Comparison of ENCODE assay signal across 18 cellular contexts in genomic region chr11:22341582-22341919, GRCh38. TPM values are rescaled to one million over a fixed set of nuclear protein-coding genes. Genes with fewer than 3 reads are reported as not detected.
DNase-seq lines count a peak whose midpoint lies in the region; ATAC-seq and TF ChIP-seq lines count a peak whose summit lies in the region.
"Had no signal": no experiment of that assay in that cellular context is flagged by ENCODE, and none has a peak within 500 bp of the region (broad histone marks: within the 10 kb centered on the region; RNA-seq: fewer than 3 reads in every experiment).

No MANE protein-coding gene starts in this region.

- TF ChIP-seq CTCF in chondrocyte (IDR thresholded peaks at IDR 0.05) = no peak

- CTCF ChIA-PET in activated CD4-positive, alpha-beta memory T cell treated with anti-CD3 and anti-CD28 coated beads for 36 hours (lab: Charles Lee) = no interaction called here

- no peaks in the 10 kb centered on the region for H3K9me3 ChIP-seq in iPS-15b (ENCODE audit: control insufficient read depth, insufficient read depth, low read length)
- H3K9me3 ChIP-seq: SJSA1 had no signal

- no peak overlapping the region for H3K9ac ChIP-seq in iPS-15b (ENCODE audit: low read depth, low read length)

- H3K27ac Mint-ChIP-seq in chondrocyte (ENCODE audit: unreplicated experiment) = no peak overlapping the region
- no peak overlapping the region for H3K27ac Mint-ChIP-seq in activated T-cell treated with anti-CD3 and anti-CD28 coated beads, Interleukin-2, amount 50 U/mL, for 72 hours
- H3K27ac Mint-ChIP-seq in activated CD4-positive, alpha-beta memory T cell treated with anti-CD3 and anti-CD28 coated beads for 36 hours = no peak overlapping the region
- H3K27ac Mint-ChIP-seq: CD14-positive monocyte had no signal

- peak; percentile 48 for DNase-seq in DMS79 (lab: John Stamatoyannopoulos, UW)
- DNase-seq in H7 = no peak
- peak; percentile 90 for DNase-seq in chondrocyte (ENCODE audit: low spot score)
- no peak for DNase-seq in activated T-cell treated with anti-CD3 and anti-CD28 coated beads, Interleukin-2, amount 50 U/mL, for 72 hours
- no peak for DNase-seq in stimulated activated CD4-positive, alpha-beta T cell treated with anti-CD3 and anti-CD28 coated beads, Interleukin-1b, Interleukin-23, amount 100 ng/mL, for 48 hours
- DNase-seq in activated CD4-positive, alpha-beta memory T cell treated with anti-CD3 and anti-CD28 coated beads for 36 hours = no peak
- DNase-seq: COR-L47; KBM-7; NCI-H345; NK-92 treated with Interleukin-12 subunit alpha and Interleukin-12 subunit beta, amount 100 ng/mL, for 24 hours; OCI-M1; RPMI8226 had no signal

- intact Hi-C loops in activated CD4-positive, alpha-beta memory T cell treated with anti-CD3 and anti-CD28 coated beads for 36 hours (cut with micrococcal nuclease) = no loop called here

- H3K4me3 ChIP-seq in H7 (ENCODE audit: insufficient read depth, low read depth, low read length) = peak overlapping the region; percentile 45; the same call in 1 of the 2 replicates
- H3K4me3 ChIP-seq in iPS-15b (ENCODE audit: low read depth, low read length) = peak overlapping the region; percentile 79
- H3K4me3 ChIP-seq: SJSA1 had no signal

- no peak for ATAC-seq in activated T-cell treated with anti-CD3 and anti-CD28 coated beads, Interleukin-2, amount 50 U/mL, for 72 hours (replicated peaks in 1 of 2)
- no peak for ATAC-seq in HG03565 (IDR thresholded peaks at IDR 0.05; ENCODE audit: unreplicated experiment)

- H3K9me3 Mint-ChIP-seq in chondrocyte (ENCODE audit: low read depth) = no peaks in the 10 kb centered on the region
- H3K9me3 Mint-ChIP-seq in activated T-cell treated with anti-CD3 and anti-CD28 coated beads, Interleukin-2, amount 50 U/mL, for 72 hours = no peaks in the 10 kb centered on the region
- no peaks in the 10 kb centered on the region for H3K9me3 Mint-ChIP-seq in activated CD4-positive, alpha-beta memory T cell treated with anti-CD3 and anti-CD28 coated beads for 36 hours

- H3K36me3 Mint-ChIP-seq in chondrocyte (ENCODE audit: low read depth) = no peaks in the 10 kb centered on the region
- H3K36me3 Mint-ChIP-seq in activated T-cell treated with anti-CD3 and anti-CD28 coated beads, Interleukin-2, amount 50 U/mL, for 72 hours (ENCODE audit: insufficient read depth in 2 of 2) = peaks cover 0 to 6% of the 10 kb centered on the region in 2 donors
- no peaks in the 10 kb centered on the region for H3K36me3 Mint-ChIP-seq in activated CD4-positive, alpha-beta memory T cell treated with anti-CD3 and anti-CD28 coated beads for 36 hours

- peaks cover 3% of the 10 kb centered on the region for H3K4me1 Mint-ChIP-seq in chondrocyte (ENCODE audit: low read depth)
- peaks cover 23% of the 10 kb centered on the region for H3K4me1 Mint-ChIP-seq in activated T-cell treated with anti-CD3 and anti-CD28 coated beads, Interleukin-2, amount 50 U/mL, for 72 hours (ENCODE audit: low read depth)
- H3K4me1 Mint-ChIP-seq in activated CD4-positive, alpha-beta memory T cell treated with anti-CD3 and anti-CD28 coated beads for 36 hours (ENCODE audit: low read depth) = peaks cover 15% of the 10 kb centered on the region
- H3K4me1 Mint-ChIP-seq: CD14-positive monocyte had no signal

- H3K36me3 ChIP-seq in H7 (replicated peaks; ENCODE audit: control insufficient read depth, insufficient read depth, low read length) (no peaks in the 10 kb centered on the region), iPS-15b (ENCODE audit: control insufficient read depth, insufficient read depth, low read length) (no peaks in the 10 kb centered on the region)
- H3K36me3 ChIP-seq: SJSA1 had no signal

- no peak overlapping the region for H3K4me3 Mint-ChIP-seq in chondrocyte (ENCODE audit: unreplicated experiment)
- no peak overlapping the region for H3K4me3 Mint-ChIP-seq in activated T-cell treated with anti-CD3 and anti-CD28 coated beads, Interleukin-2, amount 50 U/mL, for 72 hours
- no peak overlapping the region for H3K4me3 Mint-ChIP-seq in activated CD4-positive, alpha-beta memory T cell treated with anti-CD3 and anti-CD28 coated beads for 36 hours

- H3K4me1 ChIP-seq in iPS-15b (ENCODE audit: control insufficient read depth, insufficient read depth, low read length) = peaks cover 15% of the 10 kb centered on the region
- H3K4me1 ChIP-seq: SJSA1 had no signal

- H3K27me3 Mint-ChIP-seq in chondrocyte (ENCODE audit: low read depth) = peaks cover 81% of the 10 kb centered on the region
- H3K27me3 Mint-ChIP-seq in activated T-cell treated with anti-CD3 and anti-CD28 coated beads, Interleukin-2, amount 50 U/mL, for 72 hours (ENCODE audit: low read depth) = peaks cover 83% of the 10 kb centered on the region
- peaks cover 70% of the 10 kb centered on the region for H3K27me3 Mint-ChIP-seq in activated CD4-positive, alpha-beta memory T cell treated with anti-CD3 and anti-CD28 coated beads for 36 hours

- H3K27me3 ChIP-seq in H7 (ENCODE audit: control insufficient read depth, insufficient read depth, low read length) = peaks cover 76% of the 10 kb centered on the region
- H3K27me3 ChIP-seq in iPS-15b (ENCODE audit: control insufficient read depth, insufficient read depth, low read length) = peaks cover 76% of the 10 kb centered on the region
- H3K27me3 ChIP-seq: SJSA1 had no signal

- POLR2A ChIA-PET in activated CD4-positive, alpha-beta memory T cell treated with anti-CD3 and anti-CD28 coated beads for 36 hours (lab: Charles Lee) = no interaction called here

RNA-seq across cellular contexts. Expression of gene SLC17A6, which starts 3.4 kb away (rescaled TPM):
- not detected in 2 replicates for total RNA-seq in H7 (2014; rRNA removed; shearing (Covaris generic))
- total RNA-seq in chondrocyte = not detected in 3 replicates
- total RNA-seq in activated T-cell treated with anti-CD3 and anti-CD28 coated beads, Interleukin-2, amount 50 U/mL, for 72 hours = not detected
- total RNA-seq in activated CD4-positive, alpha-beta memory T cell treated with anti-CD3 and anti-CD28 coated beads for 36 hours = not detected
- total RNA-seq: A673, HT1080, SJSA1 had no signal

Comparison
In these comparisons a context has a peak if more than half of its experiments do, and no peak if none do; other contexts are left out.
1. DNase-seq: peak in DMS79 (single experiment) and chondrocyte (single experiment); none in H7 (single experiment), activated T-cell treated with anti-CD3 and anti-CD28 coated beads, Interleukin-2, amount 50 U/mL, for 72 hours (0 of 2), stimulated activated CD4-positive, alpha-beta T cell treated with anti-CD3 and anti-CD28 coated beads, Interleukin-1b, Interleukin-23, amount 100 ng/mL, for 48 hours (single experiment) and activated CD4-positive, alpha-beta memory T cell treated with anti-CD3 and anti-CD28 coated beads for 36 hours (single experiment).